In genomic region chr10:71494470-71494869, GRCh38 we compare ENCODE assay signal across 27 cellular contexts.
DNase-seq lines count a peak whose midpoint lies in the region; ATAC-seq, FAIRE-seq and TF ChIP-seq lines count a peak whose summit lies in the region.
"Had no signal": no experiment of that assay in that cellular context is flagged by ENCODE, and none has a peak within 500 bp of the region (broad histone marks: within the 10 kb centered on the region; RNA-seq: fewer than 3 reads in every experiment).

No MANE protein-coding gene starts in this region.

- no peak overlapping the region for H3K14ac ChIP-seq in H1 (ENCODE audit: insufficient read length)

- WGBS in H1 (ENCODE audit: extremely low coverage in 1 of 2, insufficient coverage in 1 of 2, insufficient read length in 1 of 2, insufficient replicate concordance in 2 of 2, low coverage in 1 of 2, low lambda C conversion rate in 2 of 2, missing lambda C conversion rate in 1 of 2), 2 experiments = 90% methylated on average over 8 of the region's 8 CpGs; no CpG with 5 or more reads in 1 of the 2 experiments

- H3K9me3 ChIP-seq in H1 (ENCODE audit: insufficient read depth in 2 of 2, low read depth in 1 of 2, low read length in 1 of 2) = no peaks in the 10 kb centered on the region
- H3K9me3 ChIP-seq: Caco-2, Peyer's patch had no signal

- no peaks in the 10 kb centered on the region for H4K20me1 ChIP-seq in H1 (replicated peaks in 1 of 2; ENCODE audit: control insufficient read depth in 1 of 2, insufficient read depth in 2 of 2, low read length in 2 of 2)
- H4K20me1 ChIP-seq: BLaER1 treated with 17β-estradiol and CSF1 and Interleukin-3, amounts not matched to agents 10 nM and 100 nM had no signal

- no peak for TF ChIP-seq CTCF in H1 (IDR thresholded peaks at IDR 0.05; ENCODE audit: control extremely low read depth in 1 of 3, insufficient read depth in 1 of 3, low read depth in 1 of 3, low read length in 3 of 3)

- H2BK20ac ChIP-seq in H1 (ENCODE audit: low read length) = no peak overlapping the region

- H3K27me3 ChIP-seq in H1 (replicated peaks in 1 of 4; ENCODE audit: control insufficient read depth in 3 of 4, extremely low read depth in 1 of 4, insufficient read depth in 3 of 4, low read length in 3 of 4) = peaks cover 0 to 33% (median 23%) of the 10 kb centered on the region in 4 experiments; a peak in 6 of 7 replicates
- H3K27me3 ChIP-seq: BLaER1 treated with 17β-estradiol and CSF1 and Interleukin-3, amounts not matched to agents 10 nM and 100 nM; Peyer's patch had no signal

- no peak overlapping the region for H3K56ac ChIP-seq in H1 (replicated peaks; ENCODE audit: insufficient read length, low read depth, low read length)

- no peak overlapping the region for H3K18ac ChIP-seq in H1 (ENCODE audit: extremely low read depth, low read length)

- CTCF ChIA-PET in H1 (lab: Charles Lee; ENCODE audit: partially characterized antibody) = interaction anchor here (0.9 to 3.0 kb wide), 10 partner anchors 9 to 214 kb away, joined by 3 to 10 read pairs (median 4); no protein-coding TSS in a partner anchor

- H3K9me3 Mint-ChIP-seq in stimulated activated naive CD8-positive, alpha-beta T cell treated with anti-CD3 and anti-CD28 coated beads, Interleukin-15, Interleukin-2, amounts not matched to agents 100 ng/mL and 50 ng/mL, for 24 hours = peaks cover 3% of the 10 kb centered on the region
- H3K9me3 Mint-ChIP-seq in stimulated activated naive CD8-positive, alpha-beta T cell treated with anti-CD3 and anti-CD28 coated beads, Interleukin-15, amount 100 ng/mL, for 72 hours = peaks cover 2 to 9% of the 10 kb centered on the region in 2 donors
- no peaks in the 10 kb centered on the region for H3K9me3 Mint-ChIP-seq in activated T-helper 17 cell treated with anti-CD3 and anti-CD28 coated beads, Interleukin-2, amount 50 U/mL, for 72 hours
- H3K9me3 Mint-ChIP-seq: CD8-positive, alpha-beta T cell had no signal

- no peaks in the 10 kb centered on the region for H3K79me1 ChIP-seq in H1 (ENCODE audit: low read depth, low read length)

- no peak overlapping the region for H3K27ac ChIP-seq in H1 (ENCODE audit: low read depth, low read length)
- H3K27ac ChIP-seq: BLaER1 treated with 17β-estradiol and CSF1 and Interleukin-3, amounts not matched to agents 10 nM and 100 nM; Peyer's patch; SK-N-MC had no signal

- no peaks in the 10 kb centered on the region; the same call in 1 of the 2 replicates for H3K23me2 ChIP-seq in H1 (ENCODE audit: low read depth, low read length)

- ATAC-seq in stimulated activated naive CD8-positive, alpha-beta T cell treated with anti-CD3 and anti-CD28 coated beads, Interleukin-15, amount 100 ng/mL, for 72 hours = no peak
- no peak for ATAC-seq in activated T-helper 17 cell treated with anti-CD3 and anti-CD28 coated beads, Interleukin-2, amount 50 U/mL, for 72 hours (replicated peaks)
- ATAC-seq: CD8-positive, alpha-beta T cell; HCT116 had no signal

- H3K27me3 Mint-ChIP-seq in stimulated activated naive CD8-positive, alpha-beta T cell treated with anti-CD3 and anti-CD28 coated beads, Interleukin-15, Interleukin-2, amounts not matched to agents 100 ng/mL and 50 ng/mL, for 24 hours = peaks cover 7% of the 10 kb centered on the region
- peaks cover 6% of the 10 kb centered on the region for H3K27me3 Mint-ChIP-seq in stimulated activated naive CD8-positive, alpha-beta T cell treated with anti-CD3 and anti-CD28 coated beads, Interleukin-15, amount 100 ng/mL, for 72 hours
- peaks cover 8% of the 10 kb centered on the region for H3K27me3 Mint-ChIP-seq in activated T-helper 17 cell treated with anti-CD3 and anti-CD28 coated beads, Interleukin-2, amount 50 U/mL, for 72 hours

- no peak overlapping the region for H2AK5ac ChIP-seq in H1 (ENCODE audit: low read depth, low read length)

- H3K79me2 ChIP-seq in H1 (ENCODE audit: control insufficient read depth in 1 of 2, insufficient read depth in 2 of 2, low read length in 2 of 2) = no peaks in the 10 kb centered on the region

- no peak overlapping the region for H3K23ac ChIP-seq in H1 (ENCODE audit: insufficient read length)

- H2BK120ac ChIP-seq in H1 (replicated peaks; ENCODE audit: low read depth, low read length) = no peak overlapping the region

- H3K36me3 ChIP-seq in H1 (ENCODE audit: control insufficient read depth in 2 of 4, insufficient read depth in 4 of 4, low read length in 3 of 4) = no peaks in the 10 kb centered on the region
- H3K36me3 ChIP-seq: BLaER1 treated with 17β-estradiol and CSF1 and Interleukin-3, amounts not matched to agents 10 nM and 100 nM; Peyer's patch had no signal

- H2BK5ac ChIP-seq in H1 (ENCODE audit: low read depth, low read length) = no peak overlapping the region

- no peak for FAIRE-seq in H1 (lab: Jason Lieb, UNC)
- FAIRE-seq: A204.1, G401.6, GM19239 had no signal

- intact Hi-C loops in posterior vena cava (cut with DNase I) = no loop called here

- peak overlapping the region; percentile 46; the same call in 1 of the 2 replicates for H2BK12ac ChIP-seq in H1 (ENCODE audit: low read depth, low read length)

- no peak overlapping the region for H4K5ac ChIP-seq in H1 (ENCODE audit: insufficient read length, low read depth, low read length)

- no peak overlapping the region for H2AFZ ChIP-seq in H1 (ENCODE audit: low read length)

- no peak overlapping the region for H4K91ac ChIP-seq in H1 (replicated peaks; ENCODE audit: insufficient read length, low read length)

- H2BK15ac ChIP-seq in H1 (ENCODE audit: low read length) = no peak overlapping the region

- POLR2A ChIA-PET in H1 (lab: Charles Lee; ENCODE audit: partially characterized antibody) = no interaction called here

- no peak for DNase-seq in stimulated activated naive CD8-positive, alpha-beta T cell treated with anti-CD3 and anti-CD28 coated beads, Interleukin-15, amount 100 ng/mL, for 72 hours
- no peak for DNase-seq in H1 (ENCODE audit: low read depth in 1 of 2, low spot score in 2 of 2)
- peak; percentile 53 for DNase-seq in posterior vena cava (ENCODE audit: low spot score)
- no peak for DNase-seq in SIG-M5 treated with dmso at 0.1 percent for 504 hours (lab: John Stamatoyannopoulos, UW; ENCODE audit: unreplicated experiment)
- no peak for DNase-seq in GDM1 (lab: John Stamatoyannopoulos, UW)
- DNase-seq: Caco-2; CD8-positive, alpha-beta T cell; IMR-90; KG1; MM.1S; NCI-H1417 treated with DMSO at 0.1 percent for 48 hours; NCI-H187; NCI-H2081 treated with DMSO at 0.1 percent for 48 hours; NCI-H2171; NCI-H226; NCI-H510A; OCI-M1; Peyer's patch; SHP77 treated with DMSO at 0.1 percent for 48 hours had no signal

- no peak for TF ChIP-seq EP300 in H1 (IDR thresholded peaks at IDR 0.05; ENCODE audit: borderline replicate concordance in 1 of 2, low read depth in 2 of 2, low read length in 2 of 2)

- no peak overlapping the region for H3K4me3 Mint-ChIP-seq in stimulated activated naive CD8-positive, alpha-beta T cell treated with anti-CD3 and anti-CD28 coated beads, Interleukin-15, Interleukin-2, amounts not matched to agents 100 ng/mL and 50 ng/mL, for 24 hours
- H3K4me3 Mint-ChIP-seq in stimulated activated naive CD8-positive, alpha-beta T cell treated with anti-CD3 and anti-CD28 coated beads, Interleukin-15, amount 100 ng/mL, for 72 hours = no peak overlapping the region
- H3K4me3 Mint-ChIP-seq in activated T-helper 17 cell treated with anti-CD3 and anti-CD28 coated beads, Interleukin-2, amount 50 U/mL, for 72 hours = no peak overlapping the region
- H3K4me3 Mint-ChIP-seq: CD8-positive, alpha-beta T cell had no signal

- H3K4me2 ChIP-seq in H1 (ENCODE audit: insufficient read depth in 1 of 2, low read depth in 2 of 2, low read length in 2 of 2) = no peak overlapping the region

- no peak overlapping the region for H4K8ac ChIP-seq in H1 (ENCODE audit: extremely low read depth, insufficient read depth, low read length)

- H3K27ac Mint-ChIP-seq in stimulated activated naive CD8-positive, alpha-beta T cell treated with anti-CD3 and anti-CD28 coated beads, Interleukin-15, Interleukin-2, amounts not matched to agents 100 ng/mL and 50 ng/mL, for 24 hours = peak overlapping the region; percentile 3
- peak overlapping the region in 1 of 2 donors; percentile 50 for H3K27ac Mint-ChIP-seq in stimulated activated naive CD8-positive, alpha-beta T cell treated with anti-CD3 and anti-CD28 coated beads, Interleukin-15, amount 100 ng/mL, for 72 hours
- H3K27ac Mint-ChIP-seq in activated T-helper 17 cell treated with anti-CD3 and anti-CD28 coated beads, Interleukin-2, amount 50 U/mL, for 72 hours = no peak overlapping the region
- H3K27ac Mint-ChIP-seq: CD8-positive, alpha-beta T cell had no signal

- no peak overlapping the region for H3K4ac ChIP-seq in H1 (replicated peaks; ENCODE audit: insufficient read length, low read depth, low read length)

- H3K4me3 ChIP-seq in H1 (ENCODE audit: extremely low read depth in 1 of 4, insufficient read depth in 2 of 4, low read depth in 3 of 4, low read length in 4 of 4) = no peak overlapping the region
- H3K4me3 ChIP-seq: BLaER1 treated with 17β-estradiol and CSF1 and Interleukin-3, amounts not matched to agents 10 nM and 100 nM; Peyer's patch; SK-N-MC had no signal

- TF ChIP-seq RAD21 in H1 (IDR thresholded peaks at IDR 0.05 in 1 of 2, conservative IDR thresholded peaks at IDR 0.05 in 1 of 2; ENCODE audit: low read depth in 2 of 2, low read length in 2 of 2) = no peak

- H3K4me1 ChIP-seq in H1 (replicated peaks in 1 of 4; ENCODE audit: control insufficient read depth in 3 of 4, insufficient read depth in 4 of 4, low read length in 3 of 4) = peaks cover 0 to 4% (median 1%) of the 10 kb centered on the region in 4 experiments; a peak in 1 of 7 replicates
- H3K4me1 ChIP-seq: Caco-2 had no signal

- peaks cover 31% of the 10 kb centered on the region for H3K4me1 Mint-ChIP-seq in stimulated activated naive CD8-positive, alpha-beta T cell treated with anti-CD3 and anti-CD28 coated beads, Interleukin-15, Interleukin-2, amounts not matched to agents 100 ng/mL and 50 ng/mL, for 24 hours (ENCODE audit: low read depth)
- peaks cover 29% of the 10 kb centered on the region for H3K4me1 Mint-ChIP-seq in stimulated activated naive CD8-positive, alpha-beta T cell treated with anti-CD3 and anti-CD28 coated beads, Interleukin-15, amount 100 ng/mL, for 72 hours
- H3K4me1 Mint-ChIP-seq in activated T-helper 17 cell treated with anti-CD3 and anti-CD28 coated beads, Interleukin-2, amount 50 U/mL, for 72 hours = peaks cover 7% of the 10 kb centered on the region

- no peaks in the 10 kb centered on the region for H3K36me3 Mint-ChIP-seq in stimulated activated naive CD8-positive, alpha-beta T cell treated with anti-CD3 and anti-CD28 coated beads, Interleukin-15, Interleukin-2, amounts not matched to agents 100 ng/mL and 50 ng/mL, for 24 hours (ENCODE audit: low read depth)
- H3K36me3 Mint-ChIP-seq in activated T-helper 17 cell treated with anti-CD3 and anti-CD28 coated beads, Interleukin-2, amount 50 U/mL, for 72 hours (ENCODE audit: low read depth) = no peaks in the 10 kb centered on the region
- H3K36me3 Mint-ChIP-seq: CD8-positive, alpha-beta T cell had no signal

- no peak for TF ChIP-seq POLR2A in H1 (IDR thresholded peaks at IDR 0.05; ENCODE audit: control extremely low read depth in 1 of 2, low read depth in 2 of 2, low read length in 2 of 2)

- H3K9ac ChIP-seq in H1 (replicated peaks in 1 of 4; ENCODE audit: extremely low read depth in 1 of 4, low read depth in 3 of 4, low read length in 3 of 4) = no peak overlapping the region; a peak in 1 of 7 replicates
- H3K9ac ChIP-seq: BLaER1 treated with 17β-estradiol and CSF1 and Interleukin-3, amounts not matched to agents 10 nM and 100 nM had no signal

TF ChIP-seq in H1, 55 proteins besides CTCF, POLR2A, EP300 and RAD21 (continues in another document):
- TF ChIP-seq GABPA (IDR thresholded peaks at IDR 0.05; ENCODE audit: borderline replicate concordance, insufficient read depth, low read length) = no peak
